ENCODE assay signal across 1 cellular context in genomic region chr17:5485270-5486205, GRCh38.
A peak's percentile ranks its signal among the peaks of the same experiment; 100 is the strongest.
TF ChIP-seq lines count a peak whose summit lies in the region.

DERL2 (minus strand) TSS chr17:5486178; CDS start chr17:5486161, 17 bp downstream.

TF ChIP-seq in HepG2, 621 proteins besides CTCF, POLR2A, EP300 and RAD21 (continued from another document and continues in another):
- TF ChIP-seq, protein P1, sequence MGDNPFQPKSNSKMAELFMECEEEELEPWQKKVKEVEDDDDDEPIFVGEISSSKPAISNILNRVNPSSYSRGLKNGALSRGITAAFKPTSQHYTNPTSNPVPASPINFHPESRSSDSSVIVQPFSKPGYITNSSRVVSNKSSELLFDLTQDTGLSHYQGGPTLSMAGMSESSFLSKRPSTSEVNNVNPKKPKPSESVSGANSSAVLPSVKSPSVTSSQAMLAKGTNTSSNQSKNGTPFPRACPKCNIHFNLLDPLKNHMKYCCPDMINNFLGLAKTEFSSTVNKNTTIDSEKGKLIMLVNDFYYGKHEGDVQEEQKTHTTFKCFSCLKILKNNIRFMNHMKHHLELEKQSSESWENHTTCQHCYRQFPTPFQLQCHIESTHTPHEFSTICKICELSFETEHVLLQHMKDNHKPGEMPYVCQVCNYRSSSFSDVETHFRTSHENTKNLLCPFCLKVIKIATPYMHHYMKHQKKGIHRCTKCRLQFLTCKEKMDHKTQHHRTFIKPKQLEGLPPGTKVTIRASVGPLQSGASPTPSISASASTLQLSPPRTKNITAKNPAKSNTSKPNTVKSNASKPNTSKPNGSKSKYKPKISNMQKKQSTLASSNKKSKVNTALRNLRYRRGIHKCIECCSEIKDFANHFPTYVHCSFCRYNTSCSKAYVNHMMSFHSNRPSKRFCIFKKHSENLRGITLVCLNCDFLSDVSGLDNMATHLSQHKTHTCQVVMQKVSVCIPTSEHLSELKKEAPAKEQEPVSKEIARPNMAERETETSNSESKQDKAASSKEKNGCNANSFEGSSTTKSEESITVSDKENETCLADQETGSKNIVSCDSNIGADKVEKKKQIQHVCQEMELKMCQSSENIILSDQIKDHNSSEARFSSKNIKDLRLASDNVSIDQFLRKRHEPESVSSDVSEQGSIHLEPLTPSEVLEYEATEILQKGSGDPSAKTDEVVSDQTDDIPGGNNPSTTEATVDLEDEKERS (CRISPR knock-in tag; IDR thresholded peaks at IDR 0.05): 0 out of 2 replicates have a peak, but pooled peaks have one; percentile 34
- TF ChIP-seq HNRNPK (IDR thresholded peaks at IDR 0.05; ENCODE audit: low read depth, low read length, poor library complexity, severe bottlenecking) (peak; percentile 54), HES4 (CRISPR knock-in tag; IDR thresholded peaks at IDR 0.05; ENCODE audit: borderline replicate concordance) (no peak), NFE2L1 (CRISPR knock-in tag; IDR thresholded peaks at IDR 0.05; ENCODE audit: borderline replicate concordance) (no peak), KDM5A (IDR thresholded peaks at IDR 0.05; ENCODE audit: borderline replicate concordance, low read length) (peak; percentile 91), ARNT2 (CRISPR knock-in tag; IDR thresholded peaks at IDR 0.05; ENCODE audit: low read depth) (no peak), ZNF577 (CRISPR knock-in tag; IDR thresholded peaks at IDR 0.05; ENCODE audit: borderline replicate concordance, low read depth) (no peak), ZNF260 (CRISPR knock-in tag; IDR thresholded peaks at IDR 0.05; ENCODE audit: borderline replicate concordance, low read depth) (no peak), ZNF296 (CRISPR knock-in tag; conservative IDR thresholded peaks at IDR 0.05) (no peak), ZNF282 (IDR thresholded peaks at IDR 0.05; ENCODE audit: partially characterized antibody) (no peak), SP140L (CRISPR knock-in tag; IDR thresholded peaks at IDR 0.05; ENCODE audit: borderline replicate concordance) (no peak), ZNF598 (CRISPR knock-in tag; IDR thresholded peaks at IDR 0.05; ENCODE audit: borderline replicate concordance) (no peak), ATF5 (CRISPR knock-in tag; IDR thresholded peaks at IDR 0.05; ENCODE audit: low read depth) (no peak), CBX2 (IDR thresholded peaks at IDR 0.05; ENCODE audit: low read depth, low read length) (no peak), CBX2 (CRISPR knock-in tag; IDR thresholded peaks at IDR 0.05; ENCODE audit: low read depth) (no peak), POLR2AphosphoS5 (IDR thresholded peaks at IDR 0.05; ENCODE audit: low read depth, low read length) (peak; percentile 38; the same call in 1 of the 2 replicates), RBM39 (IDR thresholded peaks at IDR 0.05; ENCODE audit: low read depth, low read length, poor library complexity, severe bottlenecking) (no peak), ATAD3A (CRISPR knock-in tag; IDR thresholded peaks at IDR 0.05) (no peak), U2AF1 (optimal IDR thresholded peaks at IDR 0.05; ENCODE audit: low read depth, low read length) (peak; percentile 23), SMYD3 (CRISPR knock-in tag; IDR thresholded peaks at IDR 0.05) (no peak), NR2F6 (IDR thresholded peaks at IDR 0.05) (no peak), NR2F6 (CRISPR knock-in tag; IDR thresholded peaks at IDR 0.05) (no peak), MEF2D (CRISPR knock-in tag; IDR thresholded peaks at IDR 0.05) (no peak), DNMT3B (CRISPR knock-in tag; conservative IDR thresholded peaks at IDR 0.05) (no peak), ZNF772 (CRISPR knock-in tag; IDR thresholded peaks at IDR 0.05) (no peak), ZMAT3 (CRISPR knock-in tag; conservative IDR thresholded peaks at IDR 0.05) (0 out of 2 replicates have a peak, but pooled peaks have one; percentile 3), NBN (conservative IDR thresholded peaks at IDR 0.05) (no peak), TFAP4 (IDR thresholded peaks at IDR 0.05; ENCODE audit: borderline replicate concordance, low read depth) (0 out of 2 replicates have a peak, but pooled peaks have one; percentile 23), CEBPB (IDR thresholded peaks at IDR 0.05; ENCODE audit: borderline replicate concordance, low read depth, low read length) (peak; percentile 54; the same call in 1 of the 2 replicates), MEIS1 (CRISPR knock-in tag; IDR thresholded peaks at IDR 0.05; ENCODE audit: borderline replicate concordance) (no peak), ZKSCAN8 (CRISPR knock-in tag; IDR thresholded peaks at IDR 0.05; ENCODE audit: borderline replicate concordance) (no peak), TEAD3 (CRISPR knock-in tag; optimal IDR thresholded peaks at IDR 0.05; ENCODE audit: borderline replicate concordance) (no peak), TAF1 (CRISPR knock-in tag; IDR thresholded peaks at IDR 0.05) (peak; percentile 33; the same call in 1 of the 2 replicates), ZNF776 (CRISPR knock-in tag; IDR thresholded peaks at IDR 0.05) (no peak), ATM (IDR thresholded peaks at IDR 0.05; ENCODE audit: borderline replicate concordance) (no peak), SIN3B (IDR thresholded peaks at IDR 0.05; ENCODE audit: low read length) (peak; percentile 78), YEATS2 (CRISPR knock-in tag; IDR thresholded peaks at IDR 0.05; ENCODE audit: borderline replicate concordance) (no peak), ZFYVE20 (CRISPR knock-in tag; IDR thresholded peaks at IDR 0.05; ENCODE audit: borderline replicate concordance, low read depth) (no peak), ZNF605 (CRISPR knock-in tag; IDR thresholded peaks at IDR 0.05) (no peak), GLI4 (CRISPR knock-in tag; IDR thresholded peaks at IDR 0.05; ENCODE audit: borderline replicate concordance) (no peak), ZNF737 (CRISPR knock-in tag; IDR thresholded peaks at IDR 0.05; ENCODE audit: borderline replicate concordance) (no peak), NR2C2 (CRISPR knock-in tag; IDR thresholded peaks at IDR 0.05; ENCODE audit: borderline replicate concordance) (no peak), ZNF720 (CRISPR knock-in tag; IDR thresholded peaks at IDR 0.05) (no peak), PHF20 (CRISPR knock-in tag; IDR thresholded peaks at IDR 0.05) (no peak; the same call in 1 of the 2 replicates)
- TF ChIP-seq, protein P2, sequence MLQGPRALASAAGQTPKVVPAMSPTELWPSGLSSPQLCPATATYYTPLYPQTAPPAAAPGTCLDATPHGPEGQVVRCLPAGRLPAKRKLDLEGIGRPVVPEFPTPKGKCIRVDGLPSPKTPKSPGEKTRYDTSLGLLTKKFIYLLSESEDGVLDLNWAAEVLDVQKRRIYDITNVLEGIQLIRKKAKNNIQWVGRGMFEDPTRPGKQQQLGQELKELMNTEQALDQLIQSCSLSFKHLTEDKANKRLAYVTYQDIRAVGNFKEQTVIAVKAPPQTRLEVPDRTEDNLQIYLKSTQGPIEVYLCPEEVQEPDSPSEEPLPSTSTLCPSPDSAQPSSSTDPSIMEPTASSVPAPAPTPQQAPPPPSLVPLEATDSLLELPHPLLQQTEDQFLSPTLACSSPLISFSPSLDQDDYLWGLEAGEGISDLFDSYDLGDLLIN (CRISPR knock-in tag; IDR thresholded peaks at IDR 0.05; ENCODE audit: borderline replicate concordance): no peak
- TF ChIP-seq, protein P3, sequence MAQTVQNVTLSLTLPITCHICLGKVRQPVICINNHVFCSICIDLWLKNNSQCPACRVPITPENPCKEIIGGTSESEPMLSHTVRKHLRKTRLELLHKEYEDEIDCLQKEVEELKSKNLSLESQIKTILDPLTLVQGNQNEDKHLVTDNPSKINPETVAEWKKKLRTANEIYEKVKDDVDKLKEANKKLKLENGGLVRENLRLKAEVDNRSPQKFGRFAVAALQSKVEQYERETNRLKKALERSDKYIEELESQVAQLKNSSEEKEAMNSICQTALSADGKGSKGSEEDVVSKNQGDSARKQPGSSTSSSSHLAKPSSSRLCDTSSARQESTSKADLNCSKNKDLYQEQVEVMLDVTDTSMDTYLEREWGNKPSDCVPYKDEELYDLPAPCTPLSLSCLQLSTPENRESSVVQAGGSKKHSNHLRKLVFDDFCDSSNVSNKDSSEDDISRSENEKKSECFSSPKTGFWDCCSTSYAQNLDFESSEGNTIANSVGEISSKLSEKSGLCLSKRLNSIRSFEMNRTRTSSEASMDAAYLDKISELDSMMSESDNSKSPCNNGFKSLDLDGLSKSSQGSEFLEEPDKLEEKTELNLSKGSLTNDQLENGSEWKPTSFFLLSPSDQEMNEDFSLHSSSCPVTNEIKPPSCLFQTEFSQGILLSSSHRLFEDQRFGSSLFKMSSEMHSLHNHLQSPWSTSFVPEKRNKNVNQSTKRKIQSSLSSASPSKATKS (CRISPR knock-in tag; IDR thresholded peaks at IDR 0.05): no peak
- TF ChIP-seq, protein P4, sequence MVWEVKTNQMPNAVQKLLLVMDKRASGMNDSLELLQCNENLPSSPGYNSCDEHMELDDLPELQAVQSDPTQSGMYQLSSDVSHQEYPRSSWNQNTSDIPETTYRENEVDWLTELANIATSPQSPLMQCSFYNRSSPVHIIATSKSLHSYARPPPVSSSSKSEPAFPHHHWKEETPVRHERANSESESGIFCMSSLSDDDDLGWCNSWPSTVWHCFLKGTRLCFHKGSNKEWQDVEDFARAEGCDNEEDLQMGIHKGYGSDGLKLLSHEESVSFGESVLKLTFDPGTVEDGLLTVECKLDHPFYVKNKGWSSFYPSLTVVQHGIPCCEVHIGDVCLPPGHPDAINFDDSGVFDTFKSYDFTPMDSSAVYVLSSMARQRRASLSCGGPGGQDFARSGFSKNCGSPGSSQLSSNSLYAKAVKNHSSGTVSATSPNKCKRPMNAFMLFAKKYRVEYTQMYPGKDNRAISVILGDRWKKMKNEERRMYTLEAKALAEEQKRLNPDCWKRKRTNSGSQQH (CRISPR knock-in tag; IDR thresholded peaks at IDR 0.05; ENCODE audit: low read depth): no peak
- TF ChIP-seq, protein P5, sequence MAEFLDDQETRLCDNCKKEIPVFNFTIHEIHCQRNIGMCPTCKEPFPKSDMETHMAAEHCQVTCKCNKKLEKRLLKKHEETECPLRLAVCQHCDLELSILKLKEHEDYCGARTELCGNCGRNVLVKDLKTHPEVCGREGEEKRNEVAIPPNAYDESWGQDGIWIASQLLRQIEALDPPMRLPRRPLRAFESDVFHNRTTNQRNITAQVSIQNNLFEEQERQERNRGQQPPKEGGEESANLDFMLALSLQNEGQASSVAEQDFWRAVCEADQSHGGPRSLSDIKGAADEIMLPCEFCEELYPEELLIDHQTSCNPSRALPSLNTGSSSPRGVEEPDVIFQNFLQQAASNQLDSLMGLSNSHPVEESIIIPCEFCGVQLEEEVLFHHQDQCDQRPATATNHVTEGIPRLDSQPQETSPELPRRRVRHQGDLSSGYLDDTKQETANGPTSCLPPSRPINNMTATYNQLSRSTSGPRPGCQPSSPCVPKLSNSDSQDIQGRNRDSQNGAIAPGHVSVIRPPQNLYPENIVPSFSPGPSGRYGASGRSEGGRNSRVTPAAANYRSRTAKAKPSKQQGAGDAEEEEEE (CRISPR knock-in tag; IDR thresholded peaks at IDR 0.05; ENCODE audit: borderline replicate concordance): no peak
- TF ChIP-seq, protein P6, sequence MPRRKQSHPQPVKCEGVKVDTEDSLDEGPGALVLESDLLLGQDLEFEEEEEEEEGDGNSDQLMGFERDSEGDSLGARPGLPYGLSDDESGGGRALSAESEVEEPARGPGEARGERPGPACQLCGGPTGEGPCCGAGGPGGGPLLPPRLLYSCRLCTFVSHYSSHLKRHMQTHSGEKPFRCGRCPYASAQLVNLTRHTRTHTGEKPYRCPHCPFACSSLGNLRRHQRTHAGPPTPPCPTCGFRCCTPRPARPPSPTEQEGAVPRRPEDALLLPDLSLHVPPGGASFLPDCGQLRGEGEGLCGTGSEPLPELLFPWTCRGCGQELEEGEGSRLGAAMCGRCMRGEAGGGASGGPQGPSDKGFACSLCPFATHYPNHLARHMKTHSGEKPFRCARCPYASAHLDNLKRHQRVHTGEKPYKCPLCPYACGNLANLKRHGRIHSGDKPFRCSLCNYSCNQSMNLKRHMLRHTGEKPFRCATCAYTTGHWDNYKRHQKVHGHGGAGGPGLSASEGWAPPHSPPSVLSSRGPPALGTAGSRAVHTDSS (CRISPR knock-in tag; conservative IDR thresholded peaks at IDR 0.05): no peak
- TF ChIP-seq, protein P7, sequence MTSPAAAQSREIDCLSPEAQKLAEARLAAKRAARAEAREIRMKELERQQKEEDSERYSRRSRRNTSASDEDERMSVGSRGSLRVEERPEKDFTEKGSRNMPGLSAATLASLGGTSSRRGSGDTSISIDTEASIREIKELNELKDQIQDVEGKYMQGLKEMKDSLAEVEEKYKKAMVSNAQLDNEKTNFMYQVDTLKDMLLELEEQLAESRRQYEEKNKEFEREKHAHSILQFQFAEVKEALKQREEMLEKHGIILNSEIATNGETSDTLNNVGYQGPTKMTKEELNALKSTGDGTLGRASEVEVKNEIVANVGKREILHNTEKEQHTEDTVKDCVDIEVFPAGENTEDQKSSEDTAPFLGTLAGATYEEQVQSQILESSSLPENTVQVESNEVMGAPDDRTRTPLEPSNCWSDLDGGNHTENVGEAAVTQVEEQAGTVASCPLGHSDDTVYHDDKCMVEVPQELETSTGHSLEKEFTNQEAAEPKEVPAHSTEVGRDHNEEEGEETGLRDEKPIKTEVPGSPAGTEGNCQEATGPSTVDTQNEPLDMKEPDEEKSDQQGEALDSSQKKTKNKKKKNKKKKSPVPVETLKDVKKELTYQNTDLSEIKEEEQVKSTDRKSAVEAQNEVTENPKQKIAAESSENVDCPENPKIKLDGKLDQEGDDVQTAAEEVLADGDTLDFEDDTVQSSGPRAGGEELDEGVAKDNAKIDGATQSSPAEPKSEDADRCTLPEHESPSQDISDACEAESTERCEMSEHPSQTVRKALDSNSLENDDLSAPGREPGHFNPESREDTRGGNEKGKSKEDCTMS (CRISPR knock-in tag; conservative IDR thresholded peaks at IDR 0.05): no peak
- TF ChIP-seq, protein P8, sequence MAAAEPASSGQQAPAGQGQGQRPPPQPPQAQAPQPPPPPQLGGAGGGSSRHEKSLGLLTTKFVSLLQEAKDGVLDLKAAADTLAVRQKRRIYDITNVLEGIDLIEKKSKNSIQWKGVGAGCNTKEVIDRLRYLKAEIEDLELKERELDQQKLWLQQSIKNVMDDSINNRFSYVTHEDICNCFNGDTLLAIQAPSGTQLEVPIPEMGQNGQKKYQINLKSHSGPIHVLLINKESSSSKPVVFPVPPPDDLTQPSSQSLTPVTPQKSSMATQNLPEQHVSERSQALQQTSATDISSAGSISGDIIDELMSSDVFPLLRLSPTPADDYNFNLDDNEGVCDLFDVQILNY (CRISPR knock-in tag; conservative IDR thresholded peaks at IDR 0.05): no peak
